ENCODE assay signal across 21 cellular contexts in genomic region chr20:21213691-21214090, GRCh38.
"Had no signal": no experiment of that assay in that cellular context is flagged by ENCODE, and none has a peak within 500 bp of the region (broad histone marks: within the 10 kb centered on the region; RNA-seq: fewer than 3 reads in every experiment).

No MANE protein-coding gene starts in this region.

- H3K36me3 Mint-ChIP-seq: activated naive CD8-positive, alpha-beta T cell treated with anti-CD3 and anti-CD28 coated beads, Interleukin-2, amount 10 ng/mL, durations not matched to agents 7 days and 5 days had no signal

- H3K9me3 Mint-ChIP-seq: activated naive CD8-positive, alpha-beta T cell treated with anti-CD3 and anti-CD28 coated beads, Interleukin-2, amount 10 ng/mL, durations not matched to agents 7 days and 5 days had no signal

- H3K4me1 ChIP-seq: ascending aorta, body of pancreas had no signal

- H3K4me3 Mint-ChIP-seq: activated CD8-positive, alpha-beta T cell treated with anti-CD3 and anti-CD28 coated beads, Interleukin-2, amount 10 ng/mL, durations not matched to agents 7 days and 5 days; activated naive CD8-positive, alpha-beta T cell treated with anti-CD3 and anti-CD28 coated beads, Interleukin-2, amount 10 ng/mL, durations not matched to agents 7 days and 5 days had no signal

- ATAC-seq: activated CD8-positive, alpha-beta T cell treated with anti-CD3 and anti-CD28 coated beads, Interleukin-2, amount 10 ng/mL, durations not matched to agents 7 days and 5 days; body of pancreas had no signal

- H3K27ac ChIP-seq: ascending aorta, body of pancreas, SK-N-MC had no signal

- DNase-seq: activated CD4-positive, alpha-beta T cell treated with anti-CD3 and anti-CD28 coated beads for 48 hours; activated CD4-positive, alpha-beta T cell treated with anti-CD3 and anti-CD28 coated beads, Interleukin-2, amount 50 U/mL, for 4 hours; activated CD4-positive, CD25-positive, alpha-beta regulatory T cell treated with anti-CD3 and anti-CD28 coated beads, Interleukin-2, amount 50 U/mL, for 72 hours; activated CD8-positive, alpha-beta memory T cell treated with anti-CD3 and anti-CD28 coated beads, Interleukin-2, amount 50 U/mL, for 48 hours; activated CD8-positive, alpha-beta T cell treated with anti-CD3 and anti-CD28 coated beads, Interleukin-2, amount 10 ng/mL, durations not matched to agents 7 days and 5 days; activated naive CD4-positive, alpha-beta T cell treated with anti-CD3 and anti-CD28 coated beads, Interleukin-2, amount 50 U/mL, for 16 hours; activated naive CD8-positive, alpha-beta T cell treated with anti-CD3 and anti-CD28 coated beads, Interleukin-2, amount 10 ng/mL, durations not matched to agents 7 days and 5 days; activated T-cell treated with anti-CD3 and anti-CD28 coated beads, Interleukin-2, amount 50 U/mL, for 1 hour; body of pancreas; central memory CD4-positive, alpha-beta T cell; NCI-H146; NCI-H1930; NCI-H2171; NCI-H226; NCI-H510A; NCI-H526 treated with DMSO at 0.1 percent for 48 hours; NCI-H82; SIG-M5; T-helper 1 cell had no signal

- H3K4me3 ChIP-seq: ascending aorta, body of pancreas, SK-N-MC had no signal

- H3K27me3 Mint-ChIP-seq: activated naive CD8-positive, alpha-beta T cell treated with anti-CD3 and anti-CD28 coated beads, Interleukin-2, amount 10 ng/mL, durations not matched to agents 7 days and 5 days had no signal

- H3K27ac Mint-ChIP-seq: activated CD8-positive, alpha-beta T cell treated with anti-CD3 and anti-CD28 coated beads, Interleukin-2, amount 10 ng/mL, durations not matched to agents 7 days and 5 days; activated naive CD8-positive, alpha-beta T cell treated with anti-CD3 and anti-CD28 coated beads, Interleukin-2, amount 10 ng/mL, durations not matched to agents 7 days and 5 days had no signal

- H3K9me3 ChIP-seq: ascending aorta, body of pancreas had no signal

- H3K27me3 ChIP-seq: ascending aorta, body of pancreas had no signal
